Comparison of ENCODE assay signal across 18 cellular contexts in genomic region chr6:87146363-87146762, GRCh38. TPM values are rescaled to one million over a fixed set of nuclear protein-coding genes. Genes with fewer than 3 reads are reported as not detected.
DNase-seq lines count a peak whose midpoint lies in the region; ATAC-seq and TF ChIP-seq lines count a peak whose summit lies in the region.
"Had no signal": no experiment of that assay in that cellular context is flagged by ENCODE, and none has a peak within 500 bp of the region (broad histone marks: within the 10 kb centered on the region; RNA-seq: fewer than 3 reads in every experiment).

No MANE protein-coding gene starts in this region.

- in situ Hi-C loops in mammary epithelial cell (cut with MboI; ENCODE audit: low sequenced_read_pairs in 2 of 2), result loop anchor here (25.0 kb wide), 2 partner anchors 91 to 241 kb away; no protein-coding TSS in a partner anchor

- H3K4me1 ChIP-seq in hepatocyte (ENCODE audit: insufficient read depth) (peaks cover 4% of the 10 kb centered on the region), mammary epithelial cell (ENCODE audit: insufficient read depth, low read length) (peaks cover 2% of the 10 kb centered on the region)

- intact Hi-C loops in mammary epithelial cell (cut with micrococcal nuclease), result no loop called here

- peak overlapping the region; percentile 9 for H2AFZ ChIP-seq in hepatocyte
- no peak overlapping the region for H2AFZ ChIP-seq in mammary epithelial cell (ENCODE audit: low read depth, low read length)

- H3K9me2 ChIP-seq in hepatocyte (replicated peaks; ENCODE audit: insufficient read depth), result no peaks in the 10 kb centered on the region

- peak; percentile 77 for ATAC-seq in GM18519 (IDR thresholded peaks at IDR 0.05; ENCODE audit: low FRiP score, unreplicated experiment)
- ATAC-seq in GM21447 (IDR thresholded peaks at IDR 0.05; ENCODE audit: unreplicated experiment), result peak; percentile 72
- peak; percentile 69 for ATAC-seq in HG03045 (IDR thresholded peaks at IDR 0.05; ENCODE audit: unreplicated experiment)

- DNase-seq in hepatocyte (ENCODE audit: low spot score) (no peak), mammary epithelial cell (no peak), SKM-1 treated with dmso at 0.1 percent for 144 hours (lab: John Stamatoyannopoulos, UW; ENCODE audit: unreplicated experiment) (no peak), NCI-H2107 (lab: John Stamatoyannopoulos, UW) (no peak), A172 (ENCODE audit: low spot score) (no peak)
- DNase-seq: activated T-cell treated with anti-CD3 and anti-CD28 coated beads, Interleukin-2, amount 50 U/mL, for 72 hours; amniotic stem cell; CD4-positive, alpha-beta memory T cell; cortex of kidney; Kasumi-1; mesenchymal stem cell; NCI-H2081; stimulated activated CD4-positive, alpha-beta T cell treated with anti-CD3 and anti-CD28 coated beads, Interleukin-12 subunit alpha, Interleukin-12 subunit beta, amount 100 ng/mL, for 4 hours; transverse colon had no signal

- H3K79me2 ChIP-seq in hepatocyte (no peaks in the 10 kb centered on the region), mammary epithelial cell (ENCODE audit: insufficient read depth, low read length) (no peaks in the 10 kb centered on the region)

- H4K20me1 ChIP-seq in hepatocyte (ENCODE audit: insufficient read depth, poor library complexity, severe bottlenecking), result no peaks in the 10 kb centered on the region
- H4K20me1 ChIP-seq in mammary epithelial cell (ENCODE audit: insufficient read depth, low read length), result no peaks in the 10 kb centered on the region

- dilution Hi-C loops in mammary epithelial cell (cut with HindIII; ENCODE audit: low sequenced_read_pairs), result no loop called here

- BruUV-seq in mammary epithelial cell (replicated peaks; lab: Mats Ljungman, UMichigan), result no TSS peak

- H3K9me3 ChIP-seq in hepatocyte (ENCODE audit: low read depth) (no peaks in the 10 kb centered on the region), mammary epithelial cell (replicated peaks; ENCODE audit: insufficient read depth, low read length) (no peaks in the 10 kb centered on the region)
- H3K9me3 ChIP-seq: transverse colon had no signal

- H3K4me3 ChIP-seq in hepatocyte (no peak overlapping the region), mammary epithelial cell (replicated peaks in 1 of 3; ENCODE audit: insufficient read depth in 1 of 3, low read depth in 2 of 3, low read length in 3 of 3) (no peak overlapping the region)
- H3K4me3 ChIP-seq: transverse colon had no signal

- H3K9ac ChIP-seq in mammary epithelial cell (ENCODE audit: insufficient read depth, low read length), result no peak overlapping the region

- H3K27me3 ChIP-seq in hepatocyte (no peaks in the 10 kb centered on the region), mammary epithelial cell (ENCODE audit: insufficient read depth, low read length) (no peaks in the 10 kb centered on the region)
- H3K27me3 ChIP-seq: transverse colon had no signal

- H3K36me3 ChIP-seq in hepatocyte (replicated peaks; ENCODE audit: insufficient read depth, low read depth) (no peaks in the 10 kb centered on the region), mammary epithelial cell (ENCODE audit: insufficient read depth, low read length) (no peaks in the 10 kb centered on the region)
- H3K36me3 ChIP-seq: transverse colon had no signal

- H3K27ac ChIP-seq in hepatocyte, result no peak overlapping the region
- H3K27ac ChIP-seq in mammary epithelial cell (ENCODE audit: insufficient read depth, low read depth, low read length), result no peak overlapping the region
- H3K27ac ChIP-seq: transverse colon had no signal

- 69% methylated on average over 3 of the region's 3 CpGs for WGBS in hepatocyte (ENCODE audit: low lambda C conversion rate, missing lambda C conversion rate)
- WGBS in mammary epithelial cell (ENCODE audit: low coverage, missing lambda C conversion rate), result 64% methylated on average over 3 of the region's 3 CpGs

- CTCF ChIA-PET in mammary epithelial cell (lab: Charles Lee; ENCODE audit: low non-redundant PET), result no interaction called here

- no peak overlapping the region for H3K4me2 ChIP-seq in hepatocyte
- H3K4me2 ChIP-seq in mammary epithelial cell (ENCODE audit: insufficient read depth, low read depth, low read length), result no peak overlapping the region

- TF ChIP-seq CTCF in hepatocyte (IDR thresholded peaks at IDR 0.05; ENCODE audit: poor library complexity) (no peak), mammary epithelial cell (conservative IDR thresholded peaks at IDR 0.05 in 1 of 2, IDR thresholded peaks at IDR 0.05 in 1 of 2; ENCODE audit: extremely low read depth in 1 of 2, insufficient read depth in 1 of 2, low read depth in 1 of 2, low read length in 2 of 2) (no peak)

RNA-seq across cellular contexts. Expression of gene ZNF292, which starts 9.0 kb away (rescaled TPM):
- 31.1 and 38.3 TPM in 2 replicates for total RNA-seq in hepatocyte
- polyA plus RNA-seq in hepatocyte, result 20.9 and 31.4 TPM in 2 replicates
- total RNA-seq in mammary epithelial cell, result 10 to 100 TPM; 27.1 to 27.5 TPM
- polyA plus RNA-seq in mammary epithelial cell, result 6.1 TPM
- 14.6 TPM for polyA minus RNA-seq in mammary epithelial cell
- total RNA-seq in A172 (2014; rRNA removed; shearing (Covaris generic)), result 9.3 and 13.9 TPM in 2 replicates

RNA-seq across cellular contexts. Expression of gene CGA, which starts 51.5 kb away (rescaled TPM):
- total RNA-seq in hepatocyte (35.5 and 43.8 TPM in 2 replicates), mammary epithelial cell (not detected)
- polyA plus RNA-seq in hepatocyte (5.4 and 21.5 TPM in 2 replicates), mammary epithelial cell (not detected)
- polyA minus RNA-seq in mammary epithelial cell, result not detected
- not detected in 2 replicates for total RNA-seq in A172 (2014; rRNA removed; shearing (Covaris generic))
- total RNA-seq: activated T-cell treated with anti-CD3 and anti-CD28 coated beads, Interleukin-2, amount 50 U/mL, for 72 hours; CD4-positive, alpha-beta memory T cell; osteoblast; transverse colon had no signal
- polyA plus RNA-seq: CD4-positive, alpha-beta memory T cell had no signal

Comparison
In these comparisons a context has a peak if more than half of its experiments do, and no peak if none do; other contexts are left out.
1. RNA of gene CGA, which starts 51.5 kb away (total RNA-seq): 35.5 to 43.8 TPM in hepatocyte; not detected in mammary epithelial cell and not detected in A172; every median in the first group is over 10 times any median in the second.
2. Peak in every context shown above with its lines, with median percentiles within 50 percentile points of each other: ATAC-seq.